2 cellular contexts compared by ENCODE assay signal in the genomic region with DNA sequence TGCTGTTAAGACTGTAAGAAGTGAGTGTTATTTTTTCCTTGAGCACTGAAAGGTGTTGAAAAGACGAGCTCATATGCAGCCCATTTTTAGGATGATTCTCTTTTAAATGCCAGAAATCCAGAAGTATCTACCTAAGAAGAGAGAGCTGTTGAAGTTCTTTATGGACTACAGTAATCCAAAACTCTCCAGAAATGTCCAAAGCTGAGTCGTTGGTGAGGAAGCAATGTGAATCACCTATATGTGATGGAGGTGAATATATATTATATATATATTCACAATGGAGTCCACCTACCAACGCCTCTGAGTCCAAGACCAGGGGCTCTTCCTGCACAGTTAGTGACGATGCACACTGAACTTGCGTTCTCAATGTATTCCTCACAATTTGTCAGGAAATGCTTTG.
TF ChIP-seq lines count a peak whose summit lies in the region.

No MANE protein-coding gene starts in this region.

TF ChIP-seq in IMR-90, 13 proteins besides CTCF, POLR2A, EP300 and RAD21:
- no peak for TF ChIP-seq FOS (IDR thresholded peaks at IDR 0.05; ENCODE audit: low read depth, low read length)

TF ChIP-seq in endothelial cell of umbilical vein, 7 proteins besides CTCF, POLR2A, EP300 and RAD21:
- TF ChIP-seq POLR2AphosphoS5 (IDR thresholded peaks at IDR 0.05; ENCODE audit: insufficient read depth, low read depth, low read length) (no peak), FOS (IDR thresholded peaks at IDR 0.05; ENCODE audit: borderline replicate concordance, insufficient read depth, low read length) (no peak), EZH2 (IDR thresholded peaks at IDR 0.05; ENCODE audit: borderline replicate concordance, low read depth, low read length, severe bottlenecking) (no peak)
